Comparison of ENCODE assay signal across 33 cellular contexts in the genomic region with DNA sequence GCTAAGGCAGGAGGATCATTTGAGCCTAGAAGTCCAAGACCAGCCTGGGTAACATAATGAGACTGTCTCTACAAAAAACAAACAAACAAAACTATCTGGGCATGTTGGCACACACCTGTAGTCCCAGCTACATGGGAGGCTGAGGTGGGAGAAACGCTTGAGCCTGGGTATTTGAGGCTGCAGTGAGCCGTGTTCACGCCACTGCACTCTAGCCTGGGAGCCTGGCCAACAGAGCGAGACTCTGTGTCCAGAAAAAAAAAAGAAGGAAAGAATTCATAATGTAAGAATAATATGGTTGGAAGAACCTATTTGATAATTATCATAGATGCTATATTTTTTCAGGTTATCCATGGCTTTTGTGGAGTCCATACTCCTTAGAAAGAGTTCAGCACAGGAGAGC. TPM values are rescaled to one million over a fixed set of nuclear protein-coding genes. Genes with fewer than 3 reads are reported as not detected.
"Had no signal": no experiment of that assay in that cellular context is flagged by ENCODE, and none has a peak within 500 bp of the region (broad histone marks: within the 10 kb centered on the region; RNA-seq: fewer than 3 reads in every experiment).

No MANE protein-coding gene starts in this region.

- DNase-seq: activated CD4-positive, alpha-beta memory T cell treated with anti-CD3 and anti-CD28 coated beads, Interleukin-2, amount 10 ng/mL, durations not matched to agents 7 days and 5 days; activated CD4-positive, alpha-beta T cell treated with anti-CD3 and anti-CD28 coated beads for 1 hour; activated CD4-positive, alpha-beta T cell treated with anti-CD3 and anti-CD28 coated beads for 4 hours; activated CD4-positive, alpha-beta T cell treated with anti-CD3 and anti-CD28 coated beads, Interleukin-2, amount 10 ng/mL, durations not matched to agents 7 days and 5 days; activated CD4-positive, alpha-beta T cell treated with anti-CD3 and anti-CD28 coated beads, Interleukin-2, amount 50 U/mL, for 4 hours; activated CD8-positive, alpha-beta memory T cell treated with anti-CD3 and anti-CD28 coated beads, Interleukin-2, amount 50 U/mL, for 48 hours; activated gamma-delta T cell; activated naive CD4-positive, alpha-beta T cell; activated naive CD4-positive, alpha-beta T cell treated with anti-CD3 and anti-CD28 coated beads, Interleukin-2, amount 10 ng/mL, durations not matched to agents 7 days and 5 days; activated naive CD8-positive, alpha-beta T cell treated with anti-CD3 and anti-CD28 coated beads, Interleukin-2, amount 10 ng/mL, durations not matched to agents 7 days and 5 days; activated T-cell treated with anti-CD3 and anti-CD28 coated beads for 4 hours; activated T-cell treated with anti-CD3 and anti-CD28 coated beads, Interleukin-2, amount 50 U/mL, for 24 hours; activated T-cell treated with anti-CD3 and anti-CD28 coated beads, Interleukin-2, amount 50 U/mL, for 72 hours; brain microvascular endothelial cell; cortex of kidney; dermis blood vessel endothelial cell; effector CD4-positive, alpha-beta T cell; effector memory CD8-positive, alpha-beta T cell; erythroblast; esophagus squamous epithelium; heart right ventricle; T-helper 1 cell; T-helper 17 cell had no signal

- H3K4me1 Mint-ChIP-seq: activated CD4-positive, alpha-beta memory T cell treated with anti-CD3 and anti-CD28 coated beads, Interleukin-2, amount 10 ng/mL, durations not matched to agents 7 days and 5 days; activated CD4-positive, alpha-beta T cell treated with anti-CD3 and anti-CD28 coated beads, Interleukin-2, amount 10 ng/mL, durations not matched to agents 7 days and 5 days; activated naive CD4-positive, alpha-beta T cell treated with anti-CD3 and anti-CD28 coated beads, Interleukin-2, amount 10 ng/mL, durations not matched to agents 7 days and 5 days; T-helper 17 cell had no signal

- H3K27ac Mint-ChIP-seq: activated CD4-positive, alpha-beta memory T cell treated with anti-CD3 and anti-CD28 coated beads, Interleukin-2, amount 10 ng/mL, durations not matched to agents 7 days and 5 days; activated CD4-positive, alpha-beta T cell treated with anti-CD3 and anti-CD28 coated beads, Interleukin-2, amount 10 ng/mL, durations not matched to agents 7 days and 5 days; activated naive CD4-positive, alpha-beta T cell treated with anti-CD3 and anti-CD28 coated beads, Interleukin-2, amount 10 ng/mL, durations not matched to agents 7 days and 5 days; activated naive CD4-positive, alpha-beta T cell treated with anti-CD3 and anti-CD28 coated beads, Interleukin-2, amount 50 U/mL, for 72 hours; activated naive CD8-positive, alpha-beta T cell treated with anti-CD3 and anti-CD28 coated beads, Interleukin-2, amount 10 ng/mL, durations not matched to agents 7 days and 5 days; activated T-cell treated with anti-CD3 and anti-CD28 coated beads, Interleukin-2, amount 50 U/mL, for 24 hours; activated T-cell treated with anti-CD3 and anti-CD28 coated beads, Interleukin-2, amount 50 U/mL, for 72 hours; effector memory CD8-positive, alpha-beta T cell; T-helper 17 cell; T-helper 2 cell treated with Interferon-gamma antibody and Interleukin-4, amounts not matched to agents 5 μg/mL and 100 μg/mL, for 36 hours had no signal

- H3K9me3 Mint-ChIP-seq: activated CD4-positive, alpha-beta memory T cell treated with anti-CD3 and anti-CD28 coated beads, Interleukin-2, amount 10 ng/mL, durations not matched to agents 7 days and 5 days; activated CD4-positive, alpha-beta T cell treated with anti-CD3 and anti-CD28 coated beads, Interleukin-2, amount 10 ng/mL, durations not matched to agents 7 days and 5 days; activated naive CD4-positive, alpha-beta T cell treated with anti-CD3 and anti-CD28 coated beads, Interleukin-2, amount 10 ng/mL, durations not matched to agents 7 days and 5 days; activated naive CD4-positive, alpha-beta T cell treated with anti-CD3 and anti-CD28 coated beads, Interleukin-2, amount 50 U/mL, for 72 hours; activated naive CD8-positive, alpha-beta T cell treated with anti-CD3 and anti-CD28 coated beads, Interleukin-2, amount 10 ng/mL, durations not matched to agents 7 days and 5 days; activated T-cell treated with anti-CD3 and anti-CD28 coated beads, Interleukin-2, amount 50 U/mL, for 24 hours; activated T-cell treated with anti-CD3 and anti-CD28 coated beads, Interleukin-2, amount 50 U/mL, for 72 hours; effector memory CD8-positive, alpha-beta T cell; T-helper 2 cell treated with Interferon-gamma antibody and Interleukin-4, amounts not matched to agents 5 μg/mL and 100 μg/mL, for 36 hours had no signal

- ATAC-seq: activated naive CD4-positive, alpha-beta T cell treated with anti-CD3 and anti-CD28 coated beads, Interleukin-2, amount 50 U/mL, for 72 hours; activated T-cell treated with anti-CD3 and anti-CD28 coated beads, Interleukin-2, amount 50 U/mL, for 72 hours; effector memory CD8-positive, alpha-beta T cell; gastroesophageal sphincter; heart right ventricle; T-helper 17 cell had no signal

- H3K27ac ChIP-seq: ascending aorta, brain microvascular endothelial cell, esophagus squamous epithelium, gastroesophageal sphincter, heart right ventricle had no signal

- H3K36me3 Mint-ChIP-seq: activated naive CD4-positive, alpha-beta T cell treated with anti-CD3 and anti-CD28 coated beads, Interleukin-2, amount 10 ng/mL, durations not matched to agents 7 days and 5 days; activated naive CD4-positive, alpha-beta T cell treated with anti-CD3 and anti-CD28 coated beads, Interleukin-2, amount 50 U/mL, for 72 hours; activated naive CD8-positive, alpha-beta T cell treated with anti-CD3 and anti-CD28 coated beads, Interleukin-2, amount 10 ng/mL, durations not matched to agents 7 days and 5 days had no signal

- H3K4me3 Mint-ChIP-seq: activated CD4-positive, alpha-beta memory T cell treated with anti-CD3 and anti-CD28 coated beads, Interleukin-2, amount 10 ng/mL, durations not matched to agents 7 days and 5 days; activated CD4-positive, alpha-beta T cell treated with anti-CD3 and anti-CD28 coated beads, Interleukin-2, amount 10 ng/mL, durations not matched to agents 7 days and 5 days; activated naive CD4-positive, alpha-beta T cell treated with anti-CD3 and anti-CD28 coated beads, Interleukin-2, amount 10 ng/mL, durations not matched to agents 7 days and 5 days; activated naive CD8-positive, alpha-beta T cell treated with anti-CD3 and anti-CD28 coated beads, Interleukin-2, amount 10 ng/mL, durations not matched to agents 7 days and 5 days; activated T-cell treated with anti-CD3 and anti-CD28 coated beads, Interleukin-2, amount 50 U/mL, for 24 hours; activated T-cell treated with anti-CD3 and anti-CD28 coated beads, Interleukin-2, amount 50 U/mL, for 72 hours; effector memory CD8-positive, alpha-beta T cell; T-helper 17 cell; T-helper 2 cell treated with Interferon-gamma antibody and Interleukin-4, amounts not matched to agents 5 μg/mL and 100 μg/mL, for 36 hours had no signal

RNA-seq across cellular contexts. Expression of a gene that starts 26.0 kb away (rescaled TPM):
- total RNA-seq: activated CD4-positive, alpha-beta memory T cell treated with anti-CD3 and anti-CD28 coated beads, Interleukin-2, amount 10 ng/mL, durations not matched to agents 7 days and 5 days; activated CD4-positive, alpha-beta T cell treated with anti-CD3 and anti-CD28 coated beads, Interleukin-2, amount 10 ng/mL, durations not matched to agents 7 days and 5 days; activated naive CD4-positive, alpha-beta T cell treated with anti-CD3 and anti-CD28 coated beads, Interleukin-2, amount 50 U/mL, for 72 hours; activated T-cell treated with anti-CD3 and anti-CD28 coated beads, Interleukin-2, amount 50 U/mL, for 72 hours; ascending aorta; bronchial epithelial cell; cardiac septum; chondrocyte; fibroblast of lung; glomerular endothelial cell had no signal
- polyA plus RNA-seq: fibroblast of lung had no signal

RNA-seq across cellular contexts. Expression of a gene that starts 45.2 kb away (rescaled TPM):
- total RNA-seq: activated CD4-positive, alpha-beta memory T cell treated with anti-CD3 and anti-CD28 coated beads, Interleukin-2, amount 10 ng/mL, durations not matched to agents 7 days and 5 days; activated CD4-positive, alpha-beta T cell treated with anti-CD3 and anti-CD28 coated beads, Interleukin-2, amount 10 ng/mL, durations not matched to agents 7 days and 5 days; activated naive CD4-positive, alpha-beta T cell treated with anti-CD3 and anti-CD28 coated beads, Interleukin-2, amount 50 U/mL, for 72 hours; activated naive CD8-positive, alpha-beta T cell treated with anti-CD3 and anti-CD28 coated beads, Interleukin-2, amount 10 ng/mL, durations not matched to agents 7 days and 5 days; activated T-cell treated with anti-CD3 and anti-CD28 coated beads, Interleukin-2, amount 50 U/mL, for 72 hours; bronchial epithelial cell; cardiac septum; dermis blood vessel endothelial cell; esophagus squamous epithelium; fibroblast of lung; fibroblast of villous mesenchyme; glomerular endothelial cell; T-helper 17 cell had no signal
- polyA plus RNA-seq: fibroblast of lung, heart right ventricle had no signal
